Comparison of ENCODE assay signal across 8 cellular contexts in the genomic region with DNA sequence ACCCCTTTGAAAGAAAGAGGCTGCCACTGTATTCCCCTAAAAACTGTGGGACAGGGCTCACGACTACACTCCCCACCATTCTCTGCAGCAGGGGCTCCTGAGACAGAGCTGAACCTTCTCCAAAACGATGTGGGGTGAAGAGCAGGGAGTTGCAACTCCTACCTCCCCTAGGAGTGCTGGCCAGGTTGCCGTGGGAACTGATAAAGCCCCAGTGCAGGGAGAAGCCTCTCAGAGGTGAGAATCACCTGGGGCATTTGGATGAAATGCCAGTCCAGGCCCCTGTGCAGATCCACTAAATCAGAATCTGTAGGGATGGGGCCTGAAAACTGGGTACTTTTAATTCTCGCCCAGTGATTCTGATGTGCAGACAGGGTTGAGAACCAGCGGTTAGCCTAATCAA. TPM values are rescaled to one million over a fixed set of nuclear protein-coding genes. Genes with fewer than 3 reads are reported as not detected.
DNase-seq lines count a peak whose midpoint lies in the region; TF ChIP-seq lines count a peak whose summit lies in the region.

No MANE protein-coding gene starts in this region.

- no peak overlapping the region for H2BK12ac ChIP-seq in neuronal stem cell (ENCODE audit: low read length)

- no CpG with 5 or more reads among the region's 5 CpGs for WGBS in neuronal stem cell (ENCODE audit: extremely low coverage in 2 of 2, insufficient read length in 2 of 2, insufficient replicate concordance in 1 of 2), 2 donors

- no peaks in the 10 kb centered on the region for H3K9me2 ChIP-seq in OCI-LY1 (ENCODE audit: low read depth, low read length)

- peak overlapping the region; percentile 70 for H3K27ac ChIP-seq in OCI-LY1 (ENCODE audit: low read depth, low read length, poor library complexity, severe bottlenecking)
- no peak overlapping the region for H3K27ac ChIP-seq in neuronal stem cell (replicated peaks; ENCODE audit: low read length)

- H3K4me2 ChIP-seq in OCI-LY1 (ENCODE audit: low read length) (peak overlapping the region; percentile 84), neuronal stem cell (ENCODE audit: insufficient read depth, low read length, poor library complexity, severe bottlenecking) (peak overlapping the region; percentile 73)

- peak overlapping the region; percentile 61 for H2BK5ac ChIP-seq in neuronal stem cell (ENCODE audit: low read length)

- H3K9ac ChIP-seq in OCI-LY1 (ENCODE audit: low read length) (peak overlapping the region; percentile 73), neuronal stem cell (ENCODE audit: low read depth, low read length, poor library complexity) (no peak overlapping the region)

- POLR2A ChIA-PET in GM10248 (lab: Yijun Ruan, JAX) = interaction anchor here (1.1 kb wide), 1 partner anchor 350 kb away, joined by 6 read pairs; a partner anchor contains a TSS

- H3K4me1 ChIP-seq in OCI-LY1 (ENCODE audit: insufficient read depth, low read length, severe bottlenecking) (peaks cover 53% of the 10 kb centered on the region), neuronal stem cell (ENCODE audit: control insufficient read depth in 2 of 2, insufficient read depth in 1 of 2, low read depth in 1 of 2, low read length in 2 of 2) (peaks cover 26 to 36% of the 10 kb centered on the region in 2 donors)

- no peak overlapping the region for H3K23ac ChIP-seq in neuronal stem cell (ENCODE audit: low read depth, low read length, poor library complexity)

- DNase-seq in G401 (ENCODE audit: low spot score) (peak; percentile 49), epithelial cell of esophagus (ENCODE audit: low read depth) (no peak), neuronal stem cell (ENCODE audit: low spot score) (no peak), SW480 (ENCODE audit: low spot score) (no peak), hippocampal formation (lab: John Stamatoyannopoulos, UW) (no peak), GM10248 (ENCODE audit: extremely low spot score) (no peak), NCI-H2107 treated with DMSO at 0.1 percent for 48 hours (lab: John Stamatoyannopoulos, UW; ENCODE audit: unreplicated experiment) (no peak)

- H3K36me3 ChIP-seq in OCI-LY1 (ENCODE audit: insufficient read depth, low read length) (no peaks in the 10 kb centered on the region), neuronal stem cell (replicated peaks in 1 of 2; ENCODE audit: control insufficient read depth in 2 of 2, insufficient read depth in 2 of 2, low read length in 2 of 2) (no peaks in the 10 kb centered on the region)

- TF ChIP-seq CTCF in OCI-LY1 (IDR thresholded peaks at IDR 0.05; ENCODE audit: low read length) (no peak), epithelial cell of esophagus (IDR thresholded peaks at IDR 0.05; ENCODE audit: insufficient read depth, low read depth, low read length, missing control alignments) (no peak), GM10248 (IDR thresholded peaks at IDR 0.05; ENCODE audit: control extremely low read depth, extremely low read depth, low read depth, missing control alignments) (no peak)

- H3K9me3 ChIP-seq in OCI-LY1 (ENCODE audit: low read length) = no peaks in the 10 kb centered on the region
- H3K9me3 ChIP-seq in neuronal stem cell (replicated peaks in 1 of 2; ENCODE audit: control insufficient read depth in 2 of 2, insufficient read depth in 1 of 2, low read depth in 1 of 2, low read length in 2 of 2) = no peaks in the 10 kb centered on the region

- H3K4me3 ChIP-seq in OCI-LY1 (ENCODE audit: low read depth, low read length, poor library complexity, severe bottlenecking) (peak overlapping the region; percentile 68), epithelial cell of esophagus (ENCODE audit: low read length) (peak overlapping the region; percentile 72), neuronal stem cell (ENCODE audit: low read length in 2 of 2) (peak overlapping the region; percentile 52 to 87)

- H3K14ac ChIP-seq in neuronal stem cell (ENCODE audit: low read length) = no peak overlapping the region

- peak overlapping the region; percentile 4 for H3K18ac ChIP-seq in neuronal stem cell (ENCODE audit: low read length)

- no peaks in the 10 kb centered on the region for H4K20me1 ChIP-seq in OCI-LY1 (ENCODE audit: insufficient read depth, low read length)

- H2AK5ac ChIP-seq in neuronal stem cell (ENCODE audit: low read depth, low read length) = peak overlapping the region; percentile 23

- in situ Hi-C loops in G401 (cut with HindIII; ENCODE audit: low sequenced_read_pairs) = no loop called here

- H3F3A ChIP-seq in OCI-LY1 (ENCODE audit: insufficient read depth, low read length) = no peaks in the 10 kb centered on the region

- no peak overlapping the region for H2BK120ac ChIP-seq in neuronal stem cell (ENCODE audit: low read depth, low read length)

- H4K8ac ChIP-seq in neuronal stem cell (ENCODE audit: low read depth, low read length) = no peak overlapping the region

- H3K27me3 ChIP-seq in OCI-LY1 (ENCODE audit: insufficient read depth, low read length) (no peaks in the 10 kb centered on the region), neuronal stem cell (ENCODE audit: control insufficient read depth in 3 of 3, insufficient read depth in 3 of 3, low read depth in 1 of 3, low read length in 3 of 3) (no peaks in the 10 kb centered on the region)

- no peaks in the 10 kb centered on the region for H3K79me2 ChIP-seq in OCI-LY1 (ENCODE audit: insufficient read depth, low read length)

- CTCF ChIA-PET in GM10248 (lab: Yijun Ruan, JAX) = interaction anchor here (0.9 kb wide), 2 partner anchors 12 to 368 kb away, joined by 3 read pairs; no protein-coding TSS in a partner anchor

- no peaks in the 10 kb centered on the region for H3K79me1 ChIP-seq in neuronal stem cell (ENCODE audit: low read depth, low read length)

- H2AFZ ChIP-seq in OCI-LY1 (ENCODE audit: low read length) (no peak overlapping the region), neuronal stem cell (ENCODE audit: low read length) (peak overlapping the region; percentile 90)

- H4K91ac ChIP-seq in neuronal stem cell (ENCODE audit: low read depth, low read length, poor library complexity) = no peak overlapping the region

- H3K4ac ChIP-seq in neuronal stem cell (ENCODE audit: low read length) = no peak overlapping the region

- peak overlapping the region; percentile 40 for H2BK15ac ChIP-seq in neuronal stem cell (ENCODE audit: low read length)

RNA-seq across cellular contexts. Expression of a gene that starts 0.9 kb away (rescaled TPM):
- 11.3 and 12.1 TPM in 2 replicates for total RNA-seq in G401 (2014; rRNA removed; shearing (Covaris generic))
- 18.5 TPM for polyA plus RNA-seq in neuronal stem cell (2013, experiment 1 of 2)
- 20.4 TPM for polyA plus RNA-seq in neuronal stem cell (2013, experiment 2 of 2)

RNA-seq across cellular contexts. Expression of a gene that starts 42.0 kb away (rescaled TPM):
- total RNA-seq in G401 (2014; rRNA removed; shearing (Covaris generic)) = 0.10 TPM in 1 of 2 replicates, not detected in the other
- polyA plus RNA-seq in neuronal stem cell (2013, experiment 1 of 2) = 0.04 TPM
- polyA plus RNA-seq in neuronal stem cell (2013, experiment 2 of 2) = 0.03 TPM

RNA-seq across cellular contexts. Expression of a gene that starts 58.8 kb away (rescaled TPM):
- total RNA-seq in G401 (2014; rRNA removed; shearing (Covaris generic)) = not detected in 2 replicates
- not detected for polyA plus RNA-seq in neuronal stem cell (2013, experiment 1 of 2)
- not detected for polyA plus RNA-seq in neuronal stem cell (2013, experiment 2 of 2)
